8 cellular contexts compared by ENCODE assay signal in genomic region chr9:37410969-37411785, GRCh38. TPM values are rescaled to one million over a fixed set of nuclear protein-coding genes. Genes with fewer than 3 reads are reported as not detected.
DNase-seq lines count a peak whose midpoint lies in the region; ATAC-seq and TF ChIP-seq lines count a peak whose summit lies in the region.

No MANE protein-coding gene starts in this region.

- H3K27me3 Mint-ChIP-seq in brain: no peaks in the 10 kb centered on the region

- ATAC-seq in HG03196 (IDR thresholded peaks at IDR 0.05; ENCODE audit: unreplicated experiment) (peak; percentile 21), GM21381 (IDR thresholded peaks at IDR 0.05; ENCODE audit: unreplicated experiment) (no peak)

- intact Hi-C loops in lower leg skin (cut with DNase I; ENCODE audit: low total_unique reads): no loop called here

- no peaks in the 10 kb centered on the region for H3K36me3 Mint-ChIP-seq in brain

- H3K4me3 ChIP-seq in lower leg skin (ENCODE audit: low read depth, poor library complexity, severe bottlenecking): no peak overlapping the region

- peak overlapping the region in 1 of 5 experiments; percentile 89 for H3K27ac Mint-ChIP-seq in brain

- H3K4me3 Mint-ChIP-seq in brain: no peak overlapping the region

- peak; percentile 33 for TF ChIP-seq CTCF in 22Rv1 (IDR thresholded peaks at IDR 0.05)
- peak; percentile 9 to 36 for TF ChIP-seq CTCF in brain (conservative IDR thresholded peaks at IDR 0.05)
- no peak for TF ChIP-seq CTCF in lower leg skin (IDR thresholded peaks at IDR 0.05)

- TF ChIP-seq POLR2A in GM15510 (IDR thresholded peaks at IDR 0.05; ENCODE audit: borderline replicate concordance, extremely low read depth, insufficient read length) (peak; percentile 50), lower leg skin (IDR thresholded peaks at IDR 0.05) (no peak)

- peaks cover 0 to 2% (median 0%) of the 10 kb centered on the region in 5 experiments for H3K9me3 Mint-ChIP-seq in brain

- H3K4me1 Mint-ChIP-seq in brain: peaks cover 32% of the 10 kb centered on the region

- no peak overlapping the region for H3K27ac ChIP-seq in 22Rv1

- WGBS in lower leg skin, 2 donors: 74 to 83% methylated on average over 12 to 13 of the region's 13 CpGs

- peak; percentile 65 for DNase-seq in stimulated activated CD8-positive, alpha-beta memory T cell treated with anti-CD3 and anti-CD28 coated beads, Interleukin-4, amount 100 ng/mL, for 48 hours
- DNase-seq in lower leg skin (ENCODE audit: low spot score in 2 of 2) (no peak), occipital lobe (lab: John Stamatoyannopoulos, UW) (no peak)

RNA-seq across cellular contexts. Expression of gene GRHPR, which starts 11.3 kb away (rescaled TPM):
- 213 TPM for polyA plus RNA-seq in brain (ENCODE audit: insufficient read depth, low read depth, low replicate concordance)
- total RNA-seq in lower leg skin: 100 to 1,000 TPM; 120 to 181 (median 141) TPM
- 61.6 TPM for total RNA-seq in occipital lobe

RNA-seq across cellular contexts. Expression of gene ZBTB5, which starts 54.1 kb away (rescaled TPM):
- 21.2 TPM for polyA plus RNA-seq in brain (ENCODE audit: insufficient read depth, low read depth, low replicate concordance)
- 10 to 100 TPM; 16.1 to 23.4 (median 20.9) TPM for total RNA-seq in lower leg skin
- total RNA-seq in occipital lobe: 22.5 TPM

Comparison
In these comparisons a context has a peak if more than half of its experiments do, and no peak if none do; other contexts are left out.
1. CTCF ChIP-seq: peak in 22Rv1 (single experiment) and brain (2 of 2); none in lower leg skin (0 of 3).